4 cellular contexts compared by ENCODE assay signal in the genomic region with DNA sequence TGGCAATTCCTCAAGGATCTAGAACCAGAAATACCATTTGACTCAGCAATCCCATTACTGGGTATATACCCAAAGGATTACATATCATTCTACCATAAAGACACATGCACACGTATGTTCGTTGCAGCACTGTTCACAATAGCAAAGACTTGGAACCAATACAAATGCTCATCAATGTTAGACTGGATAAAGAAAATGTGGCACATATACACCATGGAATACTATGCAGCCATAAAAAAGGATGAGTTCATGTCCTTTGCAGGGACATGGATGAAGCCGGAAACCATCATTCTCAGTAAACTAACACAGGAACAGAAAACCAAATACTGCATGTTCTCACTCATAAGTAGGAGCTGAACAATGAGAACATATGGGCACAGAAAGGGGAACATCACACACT. TPM values are rescaled to one million over a fixed set of nuclear protein-coding genes. Genes with fewer than 3 reads are reported as not detected.
DNase-seq lines count a peak whose midpoint lies in the region; ATAC-seq, FAIRE-seq and TF ChIP-seq lines count a peak whose summit lies in the region.
"Not testable (repeated sequence)": the region's sequence is repeated elsewhere in the genome, so short reads cannot be mapped to it uniquely, and the experiment has no call there.

No MANE protein-coding gene starts in this region.

- H3K9me1 ChIP-seq in K562 (ENCODE audit: control insufficient read depth, insufficient read depth, low read length) = not testable (repeated sequence)

- peaks cover 75% of the 10 kb centered on the region for H3K36me3 Mint-ChIP-seq in activated CD4-positive, alpha-beta T cell treated with anti-CD3 and anti-CD28 coated beads, Interleukin-2, amount 10 ng/mL, durations not matched to agents 24 days and 14 days (ENCODE audit: low read depth)
- peaks cover 31% of the 10 kb centered on the region for H3K36me3 Mint-ChIP-seq in endothelial cell (ENCODE audit: low read depth, unreplicated experiment)

- BruUV-seq in K562 (replicated peaks; lab: Mats Ljungman, UMichigan) = not testable (repeated sequence)

- not testable (repeated sequence) for H3K9ac ChIP-seq in K562 (ENCODE audit: insufficient read depth in 1 of 2, low read depth in 2 of 2, low read length in 2 of 2)

- CTCF ChIA-PET in HEK293 (lab: Yijun Ruan, JAX) = interaction anchor here (0.6 to 2.6 kb wide), 2 partner anchors 19 to 316 kb away, joined by 4 to 18 read pairs; no protein-coding TSS in a partner anchor
- CTCF ChIA-PET in K562 (lab: Yijun Ruan, JAX; ENCODE audit: low intra/inter-chr PET ratio) = not testable (repeated sequence)

- H3K27me3 ChIP-seq in K562 (ENCODE audit: control insufficient read depth in 2 of 2, insufficient read depth in 2 of 2, low read length in 2 of 2) = not testable (repeated sequence)

- ATAC-seq in K562 = not testable (repeated sequence)

- not testable (repeated sequence) for H3K27ac ChIP-seq in HEK293 (ENCODE audit: extremely low read depth, low read depth, low read length); K562 (ENCODE audit: extremely low read depth, low read depth, low read length)

- H3K27me3 Mint-ChIP-seq in activated CD4-positive, alpha-beta T cell treated with anti-CD3 and anti-CD28 coated beads, Interleukin-2, amount 10 ng/mL, durations not matched to agents 24 days and 14 days; endothelial cell (ENCODE audit: unreplicated experiment): not testable (repeated sequence)

- not testable (repeated sequence) for H3K4me3 ChIP-seq in HEK293 (ENCODE audit: low read depth, low read length); K562

- DNase-seq in activated CD4-positive, alpha-beta T cell treated with anti-CD3 and anti-CD28 coated beads, Interleukin-2, amount 10 ng/mL, durations not matched to agents 24 days and 14 days = peak; percentile 14
- DNase-seq in K562 (ENCODE audit: extremely low read depth in 1 of 4, low spot score in 3 of 4); endothelial cell (ENCODE audit: low spot score): not testable (repeated sequence)

- intact Hi-C loops in activated CD4-positive, alpha-beta T cell treated with anti-CD3 and anti-CD28 coated beads, Interleukin-2, amount 10 ng/mL, durations not matched to agents 24 days and 14 days (cut with micrococcal nuclease); K562 (cut with micrococcal nuclease): not testable (repeated sequence)

- H3K27ac Mint-ChIP-seq in activated CD4-positive, alpha-beta T cell treated with anti-CD3 and anti-CD28 coated beads, Interleukin-2, amount 10 ng/mL, durations not matched to agents 24 days and 14 days; endothelial cell (ENCODE audit: unreplicated experiment): not testable (repeated sequence)

- H3K9me3 Mint-ChIP-seq in activated CD4-positive, alpha-beta T cell treated with anti-CD3 and anti-CD28 coated beads, Interleukin-2, amount 10 ng/mL, durations not matched to agents 24 days and 14 days = peaks cover 11% of the 10 kb centered on the region
- not testable (repeated sequence) for H3K9me3 Mint-ChIP-seq in endothelial cell (ENCODE audit: unreplicated experiment)

- H3K4me3 Mint-ChIP-seq in activated CD4-positive, alpha-beta T cell treated with anti-CD3 and anti-CD28 coated beads, Interleukin-2, amount 10 ng/mL, durations not matched to agents 24 days and 14 days = not testable (repeated sequence)
- peak overlapping the region; percentile 85 for H3K4me3 Mint-ChIP-seq in endothelial cell (ENCODE audit: unreplicated experiment)

- H3K9me3 ChIP-seq in HEK293 (ENCODE audit: control insufficient read depth, insufficient read depth, low read depth, low read length); K562 (replicated peaks; ENCODE audit: control insufficient read depth, insufficient read depth, low read depth, low read length): not testable (repeated sequence)

- H3K4me2 ChIP-seq in K562 (ENCODE audit: insufficient read depth, low read length) = not testable (repeated sequence)

- H3K36me3 ChIP-seq in HEK293 (ENCODE audit: control insufficient read depth in 2 of 2, insufficient read depth in 1 of 2, low read length in 2 of 2) = peaks cover 26 to 46% of the 10 kb centered on the region in 2 experiments
- peaks cover 61% of the 10 kb centered on the region for H3K36me3 ChIP-seq in K562 (ENCODE audit: control insufficient read depth, insufficient read depth, low read length)

- not testable (repeated sequence) for H2AFZ ChIP-seq in K562 (ENCODE audit: low read depth, low read length)

- H3K4me1 Mint-ChIP-seq in activated CD4-positive, alpha-beta T cell treated with anti-CD3 and anti-CD28 coated beads, Interleukin-2, amount 10 ng/mL, durations not matched to agents 24 days and 14 days = peaks cover 21% of the 10 kb centered on the region
- H3K4me1 Mint-ChIP-seq in endothelial cell (ENCODE audit: unreplicated experiment) = not testable (repeated sequence)

- not testable (repeated sequence) for TF ChIP-seq EP300 in K562 (IDR thresholded peaks at IDR 0.05; ENCODE audit: low read length)

- TF ChIP-seq POLR2A in K562 (conservative IDR thresholded peaks at IDR 0.05) = not testable (repeated sequence)

- not testable (repeated sequence) for TF ChIP-seq RAD21 in K562 (CRISPR knock-in tag; conservative IDR thresholded peaks at IDR 0.05 in 1 of 2, IDR thresholded peaks at IDR 0.05 in 1 of 2)

- in situ Hi-C loops in K562 (cut with MboI) = not testable (repeated sequence)

- FAIRE-seq in K562 (lab: Jason Lieb, UNC) = not testable (repeated sequence)

- not testable (repeated sequence) for H4K20me1 ChIP-seq in K562 (replicated peaks; ENCODE audit: control insufficient read depth, insufficient read depth, low read length)

- H3K4me1 ChIP-seq in HEK293 (ENCODE audit: control insufficient read depth, insufficient read depth, low read length); K562 (replicated peaks in 1 of 2; ENCODE audit: control insufficient read depth in 2 of 2, insufficient read depth in 2 of 2, low read length in 2 of 2): not testable (repeated sequence)

- not testable (repeated sequence) for H3K79me2 ChIP-seq in K562 (ENCODE audit: control insufficient read depth, insufficient read depth, low read length)

- TF ChIP-seq CTCF in HEK293 (tag by site-specific recombination; IDR thresholded peaks at IDR 0.05); K562 (IDR thresholded peaks at IDR 0.05 in 2 of 3, conservative IDR thresholded peaks at IDR 0.05 in 1 of 3; ENCODE audit: insufficient read depth in 2 of 3, low read depth in 1 of 3, low read length in 3 of 3); endothelial cell (IDR thresholded peaks at IDR 0.05; ENCODE audit: unreplicated experiment): not testable (repeated sequence)

- WGBS in K562 (ENCODE audit: insufficient coverage, low coverage, missing lambda C conversion rate) = 100% methylated on average over 2 of the region's 3 CpGs

- POLR2A ChIA-PET in HEK293 (lab: Yijun Ruan, JAX) (interaction anchor here (0.7 kb wide), 1 partner anchor 89 kb away, joined by 6 read pairs; no protein-coding TSS in a partner anchor), K562 (lab: Yijun Ruan, JAX) (interaction anchor here (0.6 kb wide), 1 partner anchor 74 kb away, joined by 3 read pairs; no protein-coding TSS in a partner anchor)

RNA-seq across cellular contexts. Expression of gene INTS13, which starts 34.4 kb away (rescaled TPM):
- 49.7 and 51.3 TPM in 2 replicates for total RNA-seq in activated CD4-positive, alpha-beta T cell treated with anti-CD3 and anti-CD28 coated beads, Interleukin-2, amount 10 ng/mL, durations not matched to agents 24 days and 14 days
- total RNA-seq in K562 (2011; cell fraction: chromatin; rRNA removed; ENCODE audit: low replicate concordance) = 48.8 and 105 TPM in 2 replicates
- total RNA-seq in K562 (2011; cell fraction: nucleolus; rRNA removed) = 21.8 and 25.4 TPM in 2 replicates
- 33.9 and 39.9 TPM in 2 replicates for total RNA-seq in K562 (2011; cell fraction: nucleoplasm; rRNA removed)
- total RNA-seq in K562 (2014; rRNA removed) = 55.1 and 56.8 TPM in 2 replicates
- 89.7 and 102 TPM in 2 replicates for total RNA-seq in K562 (2014; rRNA removed; fragmentation: Illumina TruSeq; extraction: Trizol)
- 82.2 and 89.1 TPM in 2 replicates for total RNA-seq in K562 (2015; rRNA removed; fragmentation: Illumina TruSeq; extraction: Trizol)
- 48.3 and 57.9 TPM in 2 replicates for total RNA-seq in K562 (2021)
- 50.8 and 79.0 TPM in 2 replicates for polyA plus RNA-seq in K562 (2011; rRNA removed)
- polyA plus RNA-seq in K562 (2011; cell fraction: cytosol; rRNA removed) = 12.4 and 26.6 TPM in 2 replicates
- polyA plus RNA-seq in K562 (2011; cell fraction: nucleus; rRNA removed) = 15.6 and 21.3 TPM in 2 replicates
- polyA plus RNA-seq in K562 (2012) = 36.2 and 64.1 TPM in 2 replicates
- polyA plus RNA-seq in K562 (2014; fragmentation: Illumina TruSeq; extraction: Trizol) = 54.8 and 78.1 TPM in 2 replicates
- polyA plus RNA-seq in K562 (2014; fragmentation: Nextera tagmentation; extraction: Ambion mirVana) = 10 to 100 TPM; 50.3 to 91.8 TPM
- polyA plus RNA-seq in K562 (2014; rRNA removed) = 50.6 TPM in 2 replicates
- polyA minus RNA-seq in K562 (2011; rRNA and poly(A)+ RNA removed) = 130 and 148 TPM in 2 replicates
- 75.4 and 103 TPM in 2 replicates for polyA minus RNA-seq in K562 (2011; cell fraction: cytosol; rRNA and poly(A)+ RNA removed)
- polyA minus RNA-seq in K562 (2011; cell fraction: nucleus; rRNA and poly(A)+ RNA removed) = 26.3 and 44.5 TPM in 2 replicates
- total RNA-seq in endothelial cell (ENCODE audit: unreplicated experiment) = 20.0 TPM

RNA-seq across cellular contexts. Expression of gene FGFR1OP2, which starts 34.9 kb away (rescaled TPM):
- total RNA-seq in activated CD4-positive, alpha-beta T cell treated with anti-CD3 and anti-CD28 coated beads, Interleukin-2, amount 10 ng/mL, durations not matched to agents 24 days and 14 days = 45.7 and 46.7 TPM in 2 replicates
- 23.1 and 99.0 TPM in 2 replicates for total RNA-seq in K562 (2011; cell fraction: chromatin; rRNA removed; ENCODE audit: low replicate concordance)
- 14.8 and 20.3 TPM in 2 replicates for total RNA-seq in K562 (2011; cell fraction: nucleolus; rRNA removed)
- 32.0 and 41.6 TPM in 2 replicates for total RNA-seq in K562 (2011; cell fraction: nucleoplasm; rRNA removed)
- total RNA-seq in K562 (2014; rRNA removed) = 36.3 and 38.6 TPM in 2 replicates
- total RNA-seq in K562 (2014; rRNA removed; fragmentation: Illumina TruSeq; extraction: Trizol) = 42.5 and 49.4 TPM in 2 replicates
- total RNA-seq in K562 (2015; rRNA removed; fragmentation: Illumina TruSeq; extraction: Trizol) = 44.9 and 48.2 TPM in 2 replicates
- total RNA-seq in K562 (2021) = 31.8 and 32.6 TPM in 2 replicates
- polyA plus RNA-seq in K562 (2011; rRNA removed) = 34.0 and 49.0 TPM in 2 replicates
- 11.7 and 14.9 TPM in 2 replicates for polyA plus RNA-seq in K562 (2011; cell fraction: cytosol; rRNA removed)
- polyA plus RNA-seq in K562 (2011; cell fraction: nucleus; rRNA removed) = 21.1 and 22.6 TPM in 2 replicates
- polyA plus RNA-seq in K562 (2012) = 30.5 and 39.9 TPM in 2 replicates
- 37.1 TPM in 2 replicates for polyA plus RNA-seq in K562 (2014; fragmentation: Illumina TruSeq; extraction: Trizol)
- 10 to 100 TPM; 31.6 to 33.0 TPM for polyA plus RNA-seq in K562 (2014; fragmentation: Nextera tagmentation; extraction: Ambion mirVana)
- 33.2 and 41.1 TPM in 2 replicates for polyA plus RNA-seq in K562 (2014; rRNA removed)
- polyA minus RNA-seq in K562 (2011; rRNA and poly(A)+ RNA removed) = 70.0 and 81.4 TPM in 2 replicates
- polyA minus RNA-seq in K562 (2011; cell fraction: cytosol; rRNA and poly(A)+ RNA removed) = 20.9 and 24.7 TPM in 2 replicates
- 30.6 and 43.4 TPM in 2 replicates for polyA minus RNA-seq in K562 (2011; cell fraction: nucleus; rRNA and poly(A)+ RNA removed)
- 65.8 TPM for total RNA-seq in endothelial cell (ENCODE audit: unreplicated experiment)
